In the genomic region with DNA sequence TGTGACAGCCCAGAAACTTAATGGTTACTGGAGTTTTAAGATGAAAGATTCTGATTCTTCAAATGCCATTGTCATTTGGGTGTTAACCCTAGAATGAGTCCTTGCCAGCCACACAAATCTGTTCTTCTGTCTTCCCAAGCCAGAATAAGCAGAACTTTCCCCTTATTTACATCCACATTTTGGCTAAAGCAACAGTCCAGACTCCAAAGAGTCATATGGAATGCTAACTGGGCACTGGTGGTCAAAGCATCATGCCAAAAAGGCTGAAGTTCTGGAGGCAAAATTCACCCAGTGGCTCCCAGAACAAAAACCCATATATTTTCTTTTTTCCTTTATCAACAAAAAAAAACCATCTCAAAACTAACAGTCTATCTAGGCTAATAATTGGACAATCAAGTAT, we compare ENCODE assay signal across 19 cellular contexts.
"Had no signal": no experiment of that assay in that cellular context is flagged by ENCODE, and none has a peak within 500 bp of the region (broad histone marks: within the 10 kb centered on the region; RNA-seq: fewer than 3 reads in every experiment).

No MANE protein-coding gene starts in this region.

- ATAC-seq: body of pancreas; natural killer cell treated with Interleukin-12 subunit alpha and Interleukin-12 subunit beta and Interleukin-15 and Interleukin-18, amount 100 ng/mL, for 72 hours; right lobe of liver had no signal

- H3K4me3 ChIP-seq: body of pancreas, left ventricle myocardium inferior, right lobe of liver, SK-N-MC, spleen, tibial nerve had no signal

- H3K27me3 Mint-ChIP-seq: progenitor cell of endocrine pancreas had no signal

- H3K27ac Mint-ChIP-seq: natural killer cell treated with Interleukin-12 subunit alpha and Interleukin-12 subunit beta and Interleukin-15 and Interleukin-18, amount 100 ng/mL, for 72 hours; progenitor cell of endocrine pancreas had no signal

- H3K36me3 ChIP-seq: left ventricle myocardium inferior, right lobe of liver, spleen, tibial nerve had no signal

- H3K27ac ChIP-seq: body of pancreas, left ventricle myocardium inferior, right lobe of liver, SK-N-MC, spleen, tibial nerve had no signal

- H3K9me3 Mint-ChIP-seq: natural killer cell treated with Interleukin-12 subunit alpha and Interleukin-12 subunit beta and Interleukin-15 and Interleukin-18, amount 100 ng/mL, for 72 hours had no signal

- H3K36me3 Mint-ChIP-seq: natural killer cell treated with Interleukin-12 subunit alpha and Interleukin-12 subunit beta and Interleukin-15 and Interleukin-18, amount 100 ng/mL, for 72 hours had no signal

- H3K27me3 ChIP-seq: body of pancreas, right lobe of liver, spleen, tibial nerve had no signal

- DNase-seq: activated CD4-positive, alpha-beta T cell treated with anti-CD3 and anti-CD28 coated beads, Interleukin-2, amount 50 U/mL, for 4 hours; activated CD4-positive, CD25-positive, alpha-beta regulatory T cell treated with anti-CD3 and anti-CD28 coated beads, Interleukin-2, amount 50 U/mL, for 72 hours; activated naive CD4-positive, alpha-beta T cell treated with anti-CD3 and anti-CD28 coated beads, Interleukin-2, amount 50 U/mL, for 16 hours; activated T-cell treated with anti-CD3 and anti-CD28 coated beads, Interleukin-2, amount 50 U/mL, for 1 hour; body of pancreas; central memory CD4-positive, alpha-beta T cell; cortex of kidney; effector CD4-positive, alpha-beta T cell; hippocampal formation; left ventricle myocardium inferior; nucleus accumbens; right lobe of liver; spleen; T-helper 1 cell; T1000 had no signal

- H3K4me1 ChIP-seq: body of pancreas, right lobe of liver, spleen had no signal

- H3K9me3 ChIP-seq: body of pancreas, left ventricle myocardium inferior, right lobe of liver, spleen, tibial nerve had no signal

- H3K4me3 Mint-ChIP-seq: natural killer cell treated with Interleukin-12 subunit alpha and Interleukin-12 subunit beta and Interleukin-15 and Interleukin-18, amount 100 ng/mL, for 72 hours had no signal
